20 cellular contexts compared by ENCODE assay signal in genomic region chr15:31206386-31207174, GRCh38.
DNase-seq lines count a peak whose midpoint lies in the region; ATAC-seq and TF ChIP-seq lines count a peak whose summit lies in the region.
"Had no signal": no experiment of that assay in that cellular context is flagged by ENCODE, and none has a peak within 500 bp of the region (broad histone marks: within the 10 kb centered on the region; RNA-seq: fewer than 3 reads in every experiment).

No MANE protein-coding gene starts in this region.

- H3K4me1 Mint-ChIP-seq in osteocyte (ENCODE audit: unreplicated experiment): no peaks in the 10 kb centered on the region

- H3K4me3 Mint-ChIP-seq in osteocyte (ENCODE audit: unreplicated experiment): no peak overlapping the region

- TF ChIP-seq CTCF in osteocyte (IDR thresholded peaks at IDR 0.05) (no peak), omental fat pad (IDR thresholded peaks at IDR 0.05) (no peak)

- H3K9me3 Mint-ChIP-seq in osteocyte (ENCODE audit: unreplicated experiment): peaks cover 5% of the 10 kb centered on the region

- no peaks in the 10 kb centered on the region for H3K36me3 Mint-ChIP-seq in osteocyte (ENCODE audit: unreplicated experiment)

- H3K27me3 Mint-ChIP-seq in osteocyte (ENCODE audit: unreplicated experiment): peaks cover 49% of the 10 kb centered on the region

- no peak overlapping the region for H3K27ac Mint-ChIP-seq in osteocyte (ENCODE audit: unreplicated experiment)
- H3K27ac Mint-ChIP-seq: activated T-helper 2 cell treated with anti-CD3 and anti-CD28 coated beads, Interferon-gamma antibody, Interleukin-2, Interleukin-4, amounts not matched to agents 10 μg/mL and 5 μg/mL and 100 μg/mL, durations not matched to agents 14 hours and 24 hours and 36 hours had no signal

- DNase-seq in NCI-H345 (lab: John Stamatoyannopoulos, UW) (peak; percentile 46), NCI-H345 treated with DMSO at 0.1 percent for 48 hours (lab: John Stamatoyannopoulos, UW; ENCODE audit: unreplicated experiment) (no peak), D341Med (ENCODE audit: low spot score) (peak; percentile 63), cerebellar cortex (ENCODE audit: low spot score) (peak; percentile 66), osteocyte (ENCODE audit: extremely low spot score, unreplicated experiment) (peak; percentile 62), omental fat pad (ENCODE audit: low spot score) (no peak)
- DNase-seq: activated CD4-positive, alpha-beta T cell treated with anti-CD3 and anti-CD28 coated beads for 48 hours; activated CD8-positive, alpha-beta memory T cell treated with anti-CD3 and anti-CD28 coated beads, Interleukin-2, amount 50 U/mL, for 48 hours; HCEC 1CT; left cardiac atrium; mesendoderm; NCI-H1694 treated with DMSO at 0.1 percent for 48 hours; NCI-H446 treated with DMSO at 0.1 percent for 48 hours; ovary; stomach; upper lobe of left lung had no signal

- ATAC-seq in GM19397 (IDR thresholded peaks at IDR 0.05; ENCODE audit: unreplicated experiment) (no peak), GM18873 (IDR thresholded peaks at IDR 0.05; ENCODE audit: low FRiP score, unreplicated experiment) (no peak), omental fat pad (ENCODE audit: low FRiP score) (no peak)
- ATAC-seq: left cardiac atrium, right cardiac atrium had no signal

Comparison
In these comparisons a context has a peak if more than half of its experiments do, and no peak if none do; other contexts are left out.
1. DNase-seq: peak in NCI-H345 (single experiment), D341Med (single experiment), cerebellar cortex (single experiment) and osteocyte (single experiment); none in NCI-H345 treated with DMSO at 0.1 percent for 48 hours (single experiment) and omental fat pad (single experiment).